In the genomic region with DNA sequence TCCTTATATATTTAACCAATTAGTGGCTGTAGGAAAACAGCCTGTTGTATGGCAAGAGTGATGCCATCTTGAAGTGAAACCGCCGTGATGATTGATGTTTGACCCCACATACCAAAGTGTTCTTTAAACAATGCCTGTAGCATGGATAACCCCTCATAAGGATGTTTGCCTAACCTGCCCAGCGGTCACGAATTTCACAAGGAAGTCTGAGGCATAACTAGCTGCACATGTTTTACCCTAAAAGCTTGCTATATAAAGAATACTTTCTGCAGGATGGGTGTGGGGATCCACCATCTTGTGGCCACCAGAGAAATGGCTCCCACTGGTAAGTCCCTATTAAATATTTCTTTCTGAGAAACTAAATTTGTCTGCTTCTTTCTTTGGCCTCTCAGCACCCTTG, we compare ENCODE assay signal across 9 cellular contexts.
"Had no signal": no experiment of that assay in that cellular context is flagged by ENCODE, and none has a peak within 500 bp of the region (broad histone marks: within the 10 kb centered on the region; RNA-seq: fewer than 3 reads in every experiment).

No MANE protein-coding gene starts in this region.

- H2AFZ ChIP-seq: GM23248 had no signal

- DNase-seq: GM23248, GOT3, H7, HFFc6 had no signal

- H3K4me3 Mint-ChIP-seq: HFFc6, IgD-negative memory B cell had no signal

- H3K27ac ChIP-seq: GM23248, HL-60 had no signal

- H3K36me3 Mint-ChIP-seq: IgD-negative memory B cell had no signal

- FAIRE-seq: HepG2 had no signal

- H3K9ac ChIP-seq: GM23248 had no signal

- H3K27ac Mint-ChIP-seq: HFFc6, IgD-negative memory B cell had no signal

- H3K4me1 ChIP-seq: HAP-1 had no signal

- H3K4me3 ChIP-seq: GM23248, HAP-1 had no signal

- ATAC-seq: HCT116, HepG2 had no signal

- H3K4me1 Mint-ChIP-seq: IgD-negative memory B cell had no signal

- H3K36me3 ChIP-seq: HAP-1 had no signal
